22 cellular contexts compared by ENCODE assay signal in the genomic region with DNA sequence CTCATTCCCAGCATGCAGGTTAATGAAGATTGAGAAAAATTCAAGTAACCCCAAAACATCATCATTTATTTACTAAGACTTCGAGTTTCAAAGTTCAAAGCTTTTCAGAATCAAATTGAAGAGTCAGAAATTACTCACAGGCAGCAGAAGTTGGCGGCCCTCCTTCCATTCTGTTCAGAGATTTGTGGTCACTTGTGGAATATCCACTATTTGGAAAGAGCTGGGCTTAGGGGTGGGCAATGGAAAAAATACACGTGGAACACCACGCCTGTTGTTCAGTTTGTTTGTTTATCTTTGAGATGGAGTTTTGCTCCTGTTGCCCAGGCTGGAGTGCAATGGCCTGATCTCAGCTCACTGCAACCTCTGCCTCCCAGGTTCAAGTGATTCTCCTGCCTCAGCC.
"Had no signal": no experiment of that assay in that cellular context is flagged by ENCODE, and none has a peak within 500 bp of the region (broad histone marks: within the 10 kb centered on the region; RNA-seq: fewer than 3 reads in every experiment).

No MANE protein-coding gene starts in this region.

- H3K36me3 ChIP-seq: cardiac muscle cell, colonic mucosa, gastroesophageal sphincter, neural progenitor cell, ovary had no signal

- H3K4me1 ChIP-seq: neural progenitor cell, testis had no signal

- ATAC-seq: gastroesophageal sphincter; left colon; right cardiac atrium; stimulated activated effector memory CD8-positive, alpha-beta T cell treated with anti-CD3 and anti-CD28 coated beads, Interleukin-12 subunit alpha, Interleukin-12 subunit beta, amount 100 ng/mL, for 72 hours; stimulated activated naive CD8-positive, alpha-beta T cell treated with anti-CD3 and anti-CD28 coated beads, Interleukin-15, Interleukin-2, amounts not matched to agents 100 U/mL and 50 U/mL, for 24 hours had no signal

- H3K27ac ChIP-seq: cardiac muscle cell, colonic mucosa, hepatocyte, neural progenitor cell, ovary, testis had no signal

- H2AFZ ChIP-seq: hepatocyte, neural progenitor cell had no signal

- H3K4me2 ChIP-seq: hepatocyte, neural progenitor cell had no signal

- DNase-seq: cerebellar nuclear complex; colonic mucosa; effector CD4-positive, alpha-beta T cell; endodermal cell; erythroblast; glutamatergic neuron; kidney; left colon; midbrain; nucleus accumbens; ovary; right cardiac atrium; stimulated activated CD4-positive, alpha-beta T cell treated with anti-CD3 and anti-CD28 coated beads, Interleukin-4, amount 100 ng/mL, for 1 hour; stimulated activated CD8-positive, alpha-beta memory T cell treated with anti-CD3 and anti-CD28 coated beads, Interleukin-4, amount 100 ng/mL, for 48 hours; stimulated activated naive CD8-positive, alpha-beta T cell treated with anti-CD3 and anti-CD28 coated beads, Interleukin-15, Interleukin-2, amounts not matched to agents 100 U/mL and 50 U/mL, for 24 hours; testis had no signal

- H3K27me3 ChIP-seq: cardiac muscle cell, colonic mucosa, gastroesophageal sphincter, hepatocyte, neural progenitor cell, ovary, testis, tibial nerve had no signal

- H3K9ac ChIP-seq: neural progenitor cell had no signal

- H3K9me3 ChIP-seq: colonic mucosa, gastroesophageal sphincter, ovary, testis, tibial nerve had no signal

- H3K4me3 ChIP-seq: cardiac muscle cell, colonic mucosa, gastroesophageal sphincter, hepatocyte, neural progenitor cell, ovary, testis, tibial nerve had no signal
